ENCODE assay signal across 16 cellular contexts in genomic region chr14:97277711-97278110, GRCh38.
"Had no signal": no experiment of that assay in that cellular context is flagged by ENCODE, and none has a peak within 500 bp of the region (broad histone marks: within the 10 kb centered on the region; RNA-seq: fewer than 3 reads in every experiment).

No MANE protein-coding gene starts in this region.

- H3K4me3 Mint-ChIP-seq: activated naive CD8-positive, alpha-beta T cell treated with anti-CD3 and anti-CD28 coated beads, Interleukin-2, amount 10 ng/mL, durations not matched to agents 7 days and 5 days; immature natural killer cell; naive thymus-derived CD4-positive, alpha-beta T cell; T-helper 2 cell treated with Interferon-gamma antibody and Interleukin-4, amounts not matched to agents 5 μg/mL and 100 μg/mL, for 36 hours had no signal

- H3K36me3 Mint-ChIP-seq: activated naive CD8-positive, alpha-beta T cell treated with anti-CD3 and anti-CD28 coated beads, Interleukin-2, amount 10 ng/mL, durations not matched to agents 7 days and 5 days; immature natural killer cell had no signal

- H3K27ac Mint-ChIP-seq: activated naive CD8-positive, alpha-beta T cell treated with anti-CD3 and anti-CD28 coated beads, Interleukin-2, amount 10 ng/mL, durations not matched to agents 7 days and 5 days; immature natural killer cell; T-helper 2 cell treated with Interferon-gamma antibody and Interleukin-4, amounts not matched to agents 5 μg/mL and 100 μg/mL, for 36 hours had no signal

- H3K9me3 ChIP-seq: psoas muscle, transverse colon had no signal

- H3K36me3 ChIP-seq: transverse colon had no signal

- H3K9me3 Mint-ChIP-seq: activated naive CD8-positive, alpha-beta T cell treated with anti-CD3 and anti-CD28 coated beads, Interleukin-2, amount 10 ng/mL, durations not matched to agents 7 days and 5 days; immature natural killer cell; naive thymus-derived CD4-positive, alpha-beta T cell; T-helper 2 cell treated with Interferon-gamma antibody and Interleukin-4, amounts not matched to agents 5 μg/mL and 100 μg/mL, for 36 hours had no signal

- H3K4me3 ChIP-seq: psoas muscle, transverse colon had no signal

- H3K4me1 ChIP-seq: psoas muscle, transverse colon had no signal

- DNase-seq: activated CD4-positive, alpha-beta T cell treated with anti-CD3 and anti-CD28 coated beads, Interleukin-2, amount 50 U/mL, for 48 hours; activated CD4-positive, CD25-positive, alpha-beta regulatory T cell treated with anti-CD3 and anti-CD28 coated beads, Interleukin-2, amount 50 U/mL, for 72 hours; activated gamma-delta T cell treated with Interleukin-2 at 50 U/mL for 16 hours; activated naive CD8-positive, alpha-beta T cell treated with anti-CD3 and anti-CD28 coated beads, Interleukin-2, amount 10 ng/mL, durations not matched to agents 7 days and 5 days; activated T-cell treated with anti-CD3 and anti-CD28 coated beads, Interleukin-2, amount 50 U/mL, for 48 hours; aorta; immature natural killer cell; left colon; naive thymus-derived CD4-positive, alpha-beta T cell; psoas muscle; stimulated activated CD4-positive, alpha-beta T cell treated with anti-CD3 and anti-CD28 coated beads, Interleukin-2, amount 100 ng/mL, for 24 hours; stimulated activated naive CD4-positive, alpha-beta T cell; substantia nigra; transverse colon had no signal

- ATAC-seq: left colon; naive thymus-derived CD4-positive, alpha-beta T cell; psoas muscle; sciatic nerve had no signal

- H3K27me3 ChIP-seq: transverse colon had no signal

- H3K27ac ChIP-seq: psoas muscle, transverse colon had no signal
